Comparison of ENCODE assay signal across 22 cellular contexts in genomic region chr9:97406620-97407177, GRCh38. TPM values are rescaled to one million over a fixed set of nuclear protein-coding genes. Genes with fewer than 3 reads are reported as not detected.
A peak's percentile ranks its signal among the peaks of the same experiment; 100 is the strongest.
DNase-seq lines count a peak whose midpoint lies in the region; ATAC-seq, FAIRE-seq and TF ChIP-seq lines count a peak whose summit lies in the region.
"Had no signal": no experiment of that assay in that cellular context is flagged by ENCODE, and none has a peak within 500 bp of the region (broad histone marks: within the 10 kb centered on the region; RNA-seq: fewer than 3 reads in every experiment).

No MANE protein-coding gene starts in this region.

- no peak for DNase-seq in GM12892 (ENCODE audit: insufficient read length)
- no peak for DNase-seq in hepatocyte (ENCODE audit: low spot score)
- peak; percentile 60 for DNase-seq in neuronal stem cell (ENCODE audit: low spot score)
- no peak for DNase-seq in COR-L47 (lab: John Stamatoyannopoulos, UW)
- DNase-seq in activated T-helper 2 cell treated with anti-CD3 and anti-CD28 coated beads, Interferon-gamma antibody, Interleukin-2, Interleukin-4, amounts not matched to agents 10 μg/mL and 5 μg/mL and 100 μg/mL, durations not matched to agents 14 hours and 24 hours and 36 hours (ENCODE audit: low spot score), result no peak
- DNase-seq: activated CD4-positive, alpha-beta T cell treated with anti-CD3 and anti-CD28 coated beads, Interleukin-2, amount 10 ng/mL, durations not matched to agents 7 days and 5 days; activated CD8-positive, alpha-beta memory T cell treated with anti-CD3 and anti-CD28 coated beads, Interleukin-2, amount 50 U/mL, for 4 hours; activated effector memory CD4-positive, alpha-beta T cell treated with Interleukin-2 at 50 U/mL for 16 hours; body of pancreas; DMS153; effector CD8-positive, alpha-beta T cell; GDM1; MG63; NCI-H1417 treated with DMSO at 0.1 percent for 48 hours; NCI-H2107; NCI-H510A; T-helper 2 cell had no signal

- peaks cover 19% of the 10 kb centered on the region for H3K9me3 Mint-ChIP-seq in activated T-helper 2 cell treated with anti-CD3 and anti-CD28 coated beads, Interferon-gamma antibody, Interleukin-2, Interleukin-4, amounts not matched to agents 10 μg/mL and 5 μg/mL and 100 μg/mL, durations not matched to agents 14 hours and 24 hours and 36 hours

- no peak overlapping the region for H4K91ac ChIP-seq in neuronal stem cell (ENCODE audit: low read depth, low read length, poor library complexity)

- no peak overlapping the region for H2BK5ac ChIP-seq in neuronal stem cell (ENCODE audit: low read length)

- H3K27me3 ChIP-seq in hepatocyte (no peaks in the 10 kb centered on the region), neuronal stem cell (ENCODE audit: control insufficient read depth in 3 of 3, insufficient read depth in 3 of 3, low read depth in 1 of 3, low read length in 3 of 3) (peaks cover 0 to 7% (median 2%) of the 10 kb centered on the region in 3 experiments)
- H3K27me3 ChIP-seq: body of pancreas had no signal

- H3K9me3 ChIP-seq in hepatocyte (ENCODE audit: low read depth) (no peaks in the 10 kb centered on the region), neuronal stem cell (replicated peaks in 1 of 2; ENCODE audit: control insufficient read depth in 2 of 2, insufficient read depth in 1 of 2, low read depth in 1 of 2, low read length in 2 of 2) (peaks cover 4 to 8% of the 10 kb centered on the region in 2 donors)
- H3K9me3 ChIP-seq: body of pancreas had no signal

- H2BK12ac ChIP-seq in neuronal stem cell (ENCODE audit: low read length), result no peak overlapping the region

- H3K27ac ChIP-seq in VCaP, result peak overlapping the region; percentile 71; the same call in 1 of the 2 replicates
- peak overlapping the region; percentile 92 for H3K27ac ChIP-seq in hepatocyte
- H3K27ac ChIP-seq in neuronal stem cell (replicated peaks; ENCODE audit: low read length), result no peak overlapping the region
- H3K27ac ChIP-seq: body of pancreas, parathyroid adenoma had no signal

- no peak overlapping the region for H3K4ac ChIP-seq in neuronal stem cell (ENCODE audit: low read length)

- no peaks in the 10 kb centered on the region for H3K79me1 ChIP-seq in neuronal stem cell (ENCODE audit: low read depth, low read length)

- 49% methylated on average over 3 of the region's 3 CpGs for WGBS in hepatocyte (ENCODE audit: low lambda C conversion rate, missing lambda C conversion rate)
- WGBS in neuronal stem cell (ENCODE audit: extremely low coverage in 2 of 2, insufficient read length in 2 of 2, insufficient replicate concordance in 1 of 2), 2 donors, result no CpG with 5 or more reads among the region's 3 CpGs

- peaks cover 21% of the 10 kb centered on the region for H3K4me1 ChIP-seq in hepatocyte (ENCODE audit: insufficient read depth)
- H3K4me1 ChIP-seq in neuronal stem cell (ENCODE audit: control insufficient read depth in 2 of 2, insufficient read depth in 1 of 2, low read depth in 1 of 2, low read length in 2 of 2), result peaks cover 0 to 5% of the 10 kb centered on the region in 2 donors

- H3K4me1 Mint-ChIP-seq in activated T-helper 2 cell treated with anti-CD3 and anti-CD28 coated beads, Interferon-gamma antibody, Interleukin-2, Interleukin-4, amounts not matched to agents 10 μg/mL and 5 μg/mL and 100 μg/mL, durations not matched to agents 14 hours and 24 hours and 36 hours (ENCODE audit: low read depth), result peaks cover 5% of the 10 kb centered on the region

- no peak overlapping the region for H3K18ac ChIP-seq in neuronal stem cell (ENCODE audit: low read length)

- no peak overlapping the region for H3K23ac ChIP-seq in neuronal stem cell (ENCODE audit: low read depth, low read length, poor library complexity)

- no peak overlapping the region for H4K8ac ChIP-seq in neuronal stem cell (ENCODE audit: low read depth, low read length)

- peaks cover 51% of the 10 kb centered on the region for H3K27me3 Mint-ChIP-seq in activated T-helper 2 cell treated with anti-CD3 and anti-CD28 coated beads, Interferon-gamma antibody, Interleukin-2, Interleukin-4, amounts not matched to agents 10 μg/mL and 5 μg/mL and 100 μg/mL, durations not matched to agents 14 hours and 24 hours and 36 hours (ENCODE audit: low read depth)

- H3K27ac Mint-ChIP-seq in activated T-helper 2 cell treated with anti-CD3 and anti-CD28 coated beads, Interferon-gamma antibody, Interleukin-2, Interleukin-4, amounts not matched to agents 10 μg/mL and 5 μg/mL and 100 μg/mL, durations not matched to agents 14 hours and 24 hours and 36 hours, result no peak overlapping the region
- H3K27ac Mint-ChIP-seq: activated CD4-positive, alpha-beta T cell treated with anti-CD3 and anti-CD28 coated beads, Interleukin-2, amount 10 ng/mL, durations not matched to agents 7 days and 5 days had no signal

- H3K4me2 ChIP-seq in hepatocyte (peak overlapping the region; percentile 54), neuronal stem cell (ENCODE audit: insufficient read depth, low read length, poor library complexity, severe bottlenecking) (no peak overlapping the region)

- H3K9me2 ChIP-seq in hepatocyte (replicated peaks; ENCODE audit: insufficient read depth), result no peaks in the 10 kb centered on the region

- H3K36me3 ChIP-seq in hepatocyte (replicated peaks; ENCODE audit: insufficient read depth, low read depth) (no peaks in the 10 kb centered on the region), neuronal stem cell (replicated peaks in 1 of 2; ENCODE audit: control insufficient read depth in 2 of 2, insufficient read depth in 2 of 2, low read length in 2 of 2) (no peaks in the 10 kb centered on the region)
- H3K36me3 ChIP-seq: MG63 had no signal

- no peak for TF ChIP-seq POLR2A in GM12892 (IDR thresholded peaks at IDR 0.05; ENCODE audit: low read depth, low read length)

- no peak overlapping the region for H3K14ac ChIP-seq in neuronal stem cell (ENCODE audit: low read length)

- no peak overlapping the region for H3K9ac ChIP-seq in neuronal stem cell (ENCODE audit: low read depth, low read length, poor library complexity)
- H3K9ac ChIP-seq: parathyroid adenoma had no signal

- no peaks in the 10 kb centered on the region for H3K36me3 Mint-ChIP-seq in activated T-helper 2 cell treated with anti-CD3 and anti-CD28 coated beads, Interferon-gamma antibody, Interleukin-2, Interleukin-4, amounts not matched to agents 10 μg/mL and 5 μg/mL and 100 μg/mL, durations not matched to agents 14 hours and 24 hours and 36 hours (ENCODE audit: low read depth)

- H3K4me3 ChIP-seq in hepatocyte (no peak overlapping the region), neuronal stem cell (ENCODE audit: low read length in 2 of 2) (no peak overlapping the region)
- H3K4me3 ChIP-seq: body of pancreas, MG63 had no signal

- H3K4me3 Mint-ChIP-seq in activated T-helper 2 cell treated with anti-CD3 and anti-CD28 coated beads, Interferon-gamma antibody, Interleukin-2, Interleukin-4, amounts not matched to agents 10 μg/mL and 5 μg/mL and 100 μg/mL, durations not matched to agents 14 hours and 24 hours and 36 hours (ENCODE audit: low read depth), result no peak overlapping the region
- H3K4me3 Mint-ChIP-seq: activated CD4-positive, alpha-beta T cell treated with anti-CD3 and anti-CD28 coated beads, Interleukin-2, amount 10 ng/mL, durations not matched to agents 7 days and 5 days; nephron had no signal

- FAIRE-seq in GM12892 (lab: Jason Lieb, UNC), result peak; percentile 21

- no peak overlapping the region for H2AK5ac ChIP-seq in neuronal stem cell (ENCODE audit: low read depth, low read length)

- no peak overlapping the region for H2BK15ac ChIP-seq in neuronal stem cell (ENCODE audit: low read length)

- no peak for ATAC-seq in HG02970 (IDR thresholded peaks at IDR 0.05; ENCODE audit: low FRiP score, unreplicated experiment)
- no peak for ATAC-seq in HG03378 (IDR thresholded peaks at IDR 0.05; ENCODE audit: unreplicated experiment)
- ATAC-seq: body of pancreas had no signal

- H4K20me1 ChIP-seq in hepatocyte (ENCODE audit: insufficient read depth, poor library complexity, severe bottlenecking), result no peaks in the 10 kb centered on the region

- H3K79me2 ChIP-seq in hepatocyte, result no peaks in the 10 kb centered on the region
- H3K79me2 ChIP-seq: parathyroid adenoma had no signal

- no peak overlapping the region for H2BK120ac ChIP-seq in neuronal stem cell (ENCODE audit: low read depth, low read length)

- intact Hi-C loops in activated T-helper 2 cell treated with anti-CD3 and anti-CD28 coated beads, Interferon-gamma antibody, Interleukin-2, Interleukin-4, amounts not matched to agents 10 μg/mL and 5 μg/mL and 100 μg/mL, durations not matched to agents 14 hours and 24 hours and 36 hours (cut with micrococcal nuclease), result no loop called here

- no peak overlapping the region for H2AFZ ChIP-seq in hepatocyte
- H2AFZ ChIP-seq in neuronal stem cell (ENCODE audit: low read length), result no peak overlapping the region
- H2AFZ ChIP-seq: parathyroid adenoma had no signal

- TF ChIP-seq CTCF in VCaP (conservative IDR thresholded peaks at IDR 0.05), result no peak
- TF ChIP-seq CTCF in hepatocyte (IDR thresholded peaks at IDR 0.05; ENCODE audit: poor library complexity), result no peak

RNA-seq across cellular contexts. Expression of gene TDRD7, which starts 5.2 kb away (rescaled TPM):
- 13.9 TPM for polyA plus RNA-seq in GM12892 (2012; ENCODE audit: missing spikeins)
- 16.1 and 18.2 TPM in 2 replicates for total RNA-seq in hepatocyte
- 9.2 and 10.4 TPM in 2 replicates for polyA plus RNA-seq in hepatocyte
- polyA plus RNA-seq in neuronal stem cell (2013, experiment 1 of 2), result 1.9 TPM
- polyA plus RNA-seq in neuronal stem cell (2013, experiment 2 of 2), result 1.8 TPM
- total RNA-seq in activated T-helper 2 cell treated with anti-CD3 and anti-CD28 coated beads, Interferon-gamma antibody, Interleukin-2, Interleukin-4, amounts not matched to agents 10 μg/mL and 5 μg/mL and 100 μg/mL, durations not matched to agents 14 hours and 24 hours and 36 hours, result 4.4 and 5.5 TPM in 2 replicates
